ENCODE assay signal across 10 cellular contexts in genomic region chr14:71711619-71712018, GRCh38.
A peak's percentile ranks its signal among the peaks of the same experiment; 100 is the strongest.
DNase-seq lines count a peak whose midpoint lies in the region; ATAC-seq, FAIRE-seq and TF ChIP-seq lines count a peak whose summit lies in the region.
"Had no signal": no experiment of that assay in that cellular context is flagged by ENCODE, and none has a peak within 500 bp of the region (broad histone marks: within the 10 kb centered on the region; RNA-seq: fewer than 3 reads in every experiment).

No MANE protein-coding gene starts in this region.

- H3K36me3 Mint-ChIP-seq in Calu3 (ENCODE audit: insufficient read depth, unreplicated experiment) = no peaks in the 10 kb centered on the region
- H3K36me3 Mint-ChIP-seq in effector memory CD8-positive, alpha-beta T cell (ENCODE audit: insufficient read depth) = peaks cover 33% of the 10 kb centered on the region

- DNase-seq in Calu3 (peak; percentile 1), NCI-H446 treated with DMSO at 0.1 percent for 48 hours (lab: John Stamatoyannopoulos, UW) (peak; percentile 20), non-pigmented ciliary epithelial cell (ENCODE audit: low read depth) (peak; percentile 93), C1 segment of cervical spinal cord (lab: John Stamatoyannopoulos, UW) (no peak), kidney (no peak)
- no peak for DNase-seq in effector memory CD8-positive, alpha-beta T cell
- no peak for DNase-seq in NK-92 treated with Interleukin-12 subunit alpha and Interleukin-12 subunit beta, amount 100 ng/mL, for 24 hours (lab: John Stamatoyannopoulos, UW)
- DNase-seq: H7 had no signal

- CTCF ChIA-PET in Calu3 (lab: Charles Lee) = no interaction called here

- FAIRE-seq in kidney (lab: Jason Lieb, UNC) = no peak

- H3K9me3 ChIP-seq in gastroesophageal sphincter = no peaks in the 10 kb centered on the region
- H3K9me3 ChIP-seq in kidney (ENCODE audit: control insufficient read depth in 1 of 2, low read length in 2 of 2) = no peaks in the 10 kb centered on the region

- no peaks in the 10 kb centered on the region for H3K27me3 ChIP-seq in gastroesophageal sphincter

- TF ChIP-seq POLR2A in gastroesophageal sphincter (IDR thresholded peaks at IDR 0.05) = no peak

- no peak overlapping the region for H3K9ac ChIP-seq in kidney (ENCODE audit: low read length in 2 of 2)
- H3K9ac ChIP-seq: KMS-11 had no signal

- H3K4me3 ChIP-seq in gastroesophageal sphincter (no peak overlapping the region), kidney (ENCODE audit: low read length in 2 of 2) (no peak overlapping the region)

- no TSS peak for BruUV-seq in Calu3 (replicated peaks; lab: Mats Ljungman, UMichigan)

- no peak overlapping the region for H3K4me3 Mint-ChIP-seq in Calu3 (ENCODE audit: low read depth, unreplicated experiment)
- no peak overlapping the region for H3K4me3 Mint-ChIP-seq in effector memory CD8-positive, alpha-beta T cell

- H3K4me1 ChIP-seq in gastroesophageal sphincter (peaks cover 0 to 16% (median 6%) of the 10 kb centered on the region in 3 donors), kidney (ENCODE audit: control insufficient read depth in 1 of 2, insufficient read depth in 1 of 2, low read depth in 1 of 2, low read length in 2 of 2) (peaks cover 0 to 4% of the 10 kb centered on the region in 2 donors)

- peaks cover 13% of the 10 kb centered on the region for H3K4me1 Mint-ChIP-seq in Calu3 (ENCODE audit: low read depth, unreplicated experiment)
- H3K4me1 Mint-ChIP-seq in effector memory CD8-positive, alpha-beta T cell (ENCODE audit: low read depth in 2 of 2) = peaks cover 6 to 7% of the 10 kb centered on the region in 2 donors

- 55 to 100% methylated on average over 1 of the region's 1 CpG for WGBS in gastroesophageal sphincter (ENCODE audit: low coverage in 1 of 2), 2 donors

- ATAC-seq in effector memory CD8-positive, alpha-beta T cell (replicated peaks) = no peak
- no peak for ATAC-seq in gastroesophageal sphincter

- peak overlapping the region in 2 of 4 donors; percentile 33 to 36 for H3K27ac ChIP-seq in gastroesophageal sphincter
- no peak overlapping the region for H3K27ac ChIP-seq in kidney (ENCODE audit: low read depth in 2 of 2, low read length in 2 of 2)
- H3K27ac ChIP-seq: KMS-11 had no signal

- no peak for TF ChIP-seq EP300 in gastroesophageal sphincter (IDR thresholded peaks at IDR 0.05)

- TF ChIP-seq CTCF in Calu3 (IDR thresholded peaks at IDR 0.05; ENCODE audit: unreplicated experiment) (no peak), gastroesophageal sphincter (IDR thresholded peaks at IDR 0.05) (no peak), kidney (IDR thresholded peaks at IDR 0.05; ENCODE audit: borderline replicate concordance, extremely low read depth, insufficient read depth) (no peak)

- no peak overlapping the region for H3K27ac Mint-ChIP-seq in Calu3 (ENCODE audit: unreplicated experiment)
- H3K27ac Mint-ChIP-seq in effector memory CD8-positive, alpha-beta T cell = peak overlapping the region; percentile 14 to 81

- no peaks in the 10 kb centered on the region for H3K27me3 Mint-ChIP-seq in Calu3 (ENCODE audit: unreplicated experiment)
- H3K27me3 Mint-ChIP-seq in effector memory CD8-positive, alpha-beta T cell = no peaks in the 10 kb centered on the region

- intact Hi-C loops in Calu3 (cut with micrococcal nuclease; ENCODE audit: unreplicated experiment) = no loop called here
- intact Hi-C loops in kidney (cut with DNase I) = no loop called here

- H3K9me3 Mint-ChIP-seq in Calu3 (ENCODE audit: low read depth, unreplicated experiment) = no peaks in the 10 kb centered on the region
- H3K9me3 Mint-ChIP-seq in effector memory CD8-positive, alpha-beta T cell = no peaks in the 10 kb centered on the region

- peaks cover 0 to 13% of the 10 kb centered on the region in 2 donors for H3K36me3 ChIP-seq in gastroesophageal sphincter
- peaks cover 5 to 7% of the 10 kb centered on the region in 2 donors for H3K36me3 ChIP-seq in kidney (ENCODE audit: control insufficient read depth in 1 of 2, insufficient read depth in 2 of 2, low read length in 2 of 2)

Comparison
In these comparisons a context has a peak if more than half of its experiments do, and no peak if none do; other contexts are left out.
1. DNase-seq: peak in Calu3 (single experiment), NCI-H446 treated with DMSO at 0.1 percent for 48 hours (single experiment) and non-pigmented ciliary epithelial cell (single experiment); none in effector memory CD8-positive, alpha-beta T cell (0 of 3), NK-92 treated with Interleukin-12 subunit alpha and Interleukin-12 subunit beta, amount 100 ng/mL, for 24 hours (single experiment), C1 segment of cervical spinal cord (0 of 14) and kidney (single experiment).